17 cellular contexts compared by ENCODE assay signal in the genomic region with DNA sequence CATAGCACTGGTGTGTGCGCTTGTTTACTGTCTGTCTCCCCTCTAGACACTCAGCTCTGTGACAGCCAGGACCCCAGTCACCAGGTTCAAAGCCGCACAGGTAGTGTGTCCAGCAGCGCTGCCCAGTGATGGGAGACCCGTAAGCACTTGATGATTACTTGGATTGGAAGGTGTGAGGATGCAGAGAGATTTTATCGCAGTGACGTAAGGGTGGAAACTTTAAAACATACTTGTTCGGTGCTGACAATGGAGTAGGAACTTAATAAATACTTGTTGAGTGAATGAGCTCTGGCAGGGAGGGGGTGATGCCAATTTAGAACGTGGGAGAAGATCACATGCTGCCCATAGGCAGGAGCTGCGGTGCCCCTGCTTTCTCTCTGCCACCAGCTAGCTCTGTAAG.
"Had no signal": no experiment of that assay in that cellular context is flagged by ENCODE, and none has a peak within 500 bp of the region (broad histone marks: within the 10 kb centered on the region; RNA-seq: fewer than 3 reads in every experiment).

No MANE protein-coding gene starts in this region.

- H3K27ac ChIP-seq: heart right ventricle, neutrophil, suprapubic skin, thyroid gland, upper lobe of right lung had no signal

- H3K36me3 ChIP-seq: colonic mucosa, gastrocnemius medialis, heart right ventricle, neutrophil, suprapubic skin, thyroid gland, upper lobe of right lung had no signal

- H3K9me3 Mint-ChIP-seq: endodermal cell; naive thymus-derived CD4-positive, alpha-beta T cell; nephron progenitor cell; stimulated activated effector memory CD8-positive, alpha-beta T cell treated with anti-CD3 and anti-CD28 coated beads, Interleukin-12 subunit alpha, Interleukin-12 subunit beta, amount 100 ng/mL, for 72 hours had no signal

- H3K4me1 ChIP-seq: heart right ventricle had no signal

- H3K4me3 ChIP-seq: colonic mucosa, gastrocnemius medialis, heart right ventricle, smooth muscle cell, suprapubic skin, thyroid gland, upper lobe of right lung had no signal

- H3K27ac Mint-ChIP-seq: naive thymus-derived CD4-positive, alpha-beta T cell; stimulated activated effector memory CD8-positive, alpha-beta T cell treated with anti-CD3 and anti-CD28 coated beads, Interleukin-12 subunit alpha, Interleukin-12 subunit beta, amount 100 ng/mL, for 72 hours had no signal

- H3K9me3 ChIP-seq: colonic mucosa, gastrocnemius medialis, heart right ventricle, neutrophil, suprapubic skin, thyroid gland, upper lobe of right lung had no signal

- H3K36me3 Mint-ChIP-seq: naive thymus-derived CD4-positive, alpha-beta T cell; stimulated activated effector memory CD8-positive, alpha-beta T cell treated with anti-CD3 and anti-CD28 coated beads, Interleukin-12 subunit alpha, Interleukin-12 subunit beta, amount 100 ng/mL, for 72 hours had no signal

- H3K4me2 ChIP-seq: smooth muscle cell had no signal

- DNase-seq: colonic mucosa; effector CD4-positive, alpha-beta T cell; gastrocnemius medialis; heart right ventricle; naive thymus-derived CD4-positive, alpha-beta T cell; nephron progenitor cell; right cardiac atrium; stimulated activated CD4-positive, alpha-beta T cell treated with anti-CD3 and anti-CD28 coated beads, Interleukin-4, amount 100 ng/mL, for 1 hour; stimulated activated CD8-positive, alpha-beta memory T cell treated with anti-CD3 and anti-CD28 coated beads, Interleukin-4, amount 100 ng/mL, for 48 hours; stimulated activated naive CD8-positive, alpha-beta T cell treated with anti-CD3 and anti-CD28 coated beads, Interleukin-15, Interleukin-2, amounts not matched to agents 100 U/mL and 50 U/mL, for 24 hours; thyroid gland; upper lobe of right lung had no signal

- H3K27me3 ChIP-seq: colonic mucosa, gastrocnemius medialis, suprapubic skin, thyroid gland, upper lobe of right lung had no signal

- H3K4me3 Mint-ChIP-seq: endodermal cell; naive thymus-derived CD4-positive, alpha-beta T cell; nephron progenitor cell; stimulated activated effector memory CD8-positive, alpha-beta T cell treated with anti-CD3 and anti-CD28 coated beads, Interleukin-12 subunit alpha, Interleukin-12 subunit beta, amount 100 ng/mL, for 72 hours had no signal
